In genomic region chr2:71340176-71340575, GRCh38 we compare ENCODE assay signal across 17 cellular contexts.
"Had no signal": no experiment of that assay in that cellular context is flagged by ENCODE, and none has a peak within 500 bp of the region (broad histone marks: within the 10 kb centered on the region; RNA-seq: fewer than 3 reads in every experiment).

No MANE protein-coding gene starts in this region.

- H2AFZ ChIP-seq: hepatocyte had no signal

- H3K9me3 Mint-ChIP-seq: activated naive CD4-positive, alpha-beta T cell treated with anti-CD3 and anti-CD28 coated beads, Interleukin-2, amount 50 U/mL, for 24 hours; naive thymus-derived CD8-positive, alpha-beta T cell; T-cell; type B pancreatic cell had no signal

- FAIRE-seq: endometrium had no signal

- H3K27ac ChIP-seq: esophagus muscularis mucosa, hepatocyte, right atrium auricular region had no signal

- H3K27ac Mint-ChIP-seq: activated naive CD4-positive, alpha-beta T cell treated with anti-CD3 and anti-CD28 coated beads, Interleukin-2, amount 50 U/mL, for 24 hours; naive thymus-derived CD8-positive, alpha-beta T cell; T-cell; type B pancreatic cell had no signal

- H3K9me3 ChIP-seq: esophagus muscularis mucosa, right atrium auricular region had no signal

- H3K4me3 ChIP-seq: esophagus muscularis mucosa, hepatocyte, right atrium auricular region had no signal

- DNase-seq: activated CD4-positive, alpha-beta T cell treated with anti-CD3 and anti-CD28 coated beads for 1 hour; activated CD4-positive, alpha-beta T cell treated with anti-CD3 and anti-CD28 coated beads, Interleukin-2, amount 50 U/mL, for 48 hours; amniotic stem cell; islet precursor cell; naive thymus-derived CD8-positive, alpha-beta T cell; nucleus accumbens; stimulated activated CD4-positive, alpha-beta T cell treated with anti-CD3 and anti-CD28 coated beads, Interleukin-4, amount 100 ng/mL, for 1 hour; stimulated activated naive CD4-positive, alpha-beta T cell; T-cell; T1000 had no signal

- ATAC-seq: naive thymus-derived CD8-positive, alpha-beta T cell; T-cell had no signal

- H3K4me3 Mint-ChIP-seq: activated naive CD4-positive, alpha-beta T cell treated with anti-CD3 and anti-CD28 coated beads, Interleukin-2, amount 50 U/mL, for 24 hours; type B pancreatic cell had no signal

- H3K27me3 Mint-ChIP-seq: activated naive CD4-positive, alpha-beta T cell treated with anti-CD3 and anti-CD28 coated beads, Interleukin-2, amount 50 U/mL, for 24 hours; naive thymus-derived CD8-positive, alpha-beta T cell; progenitor cell of endocrine pancreas; T-cell; type B pancreatic cell had no signal

- H3K4me2 ChIP-seq: hepatocyte had no signal

- H3K36me3 ChIP-seq: esophagus muscularis mucosa, right atrium auricular region had no signal

- H3K27me3 ChIP-seq: esophagus muscularis mucosa, hepatocyte, right atrium auricular region had no signal
